Comparison of ENCODE assay signal across 1 cellular context in genomic region chr12:57490126-57490525, GRCh38.
TF ChIP-seq lines count a peak whose summit lies in the region.

No MANE protein-coding gene starts in this region.

TF ChIP-seq in HepG2, 621 proteins besides CTCF, POLR2A, EP300 and RAD21:
- TF ChIP-seq SOX6 (IDR thresholded peaks at IDR 0.05) = no peak
- no peak for TF ChIP-seq SOX6 (CRISPR knock-in tag; IDR thresholded peaks at IDR 0.05)
- TF ChIP-seq, protein P1, sequence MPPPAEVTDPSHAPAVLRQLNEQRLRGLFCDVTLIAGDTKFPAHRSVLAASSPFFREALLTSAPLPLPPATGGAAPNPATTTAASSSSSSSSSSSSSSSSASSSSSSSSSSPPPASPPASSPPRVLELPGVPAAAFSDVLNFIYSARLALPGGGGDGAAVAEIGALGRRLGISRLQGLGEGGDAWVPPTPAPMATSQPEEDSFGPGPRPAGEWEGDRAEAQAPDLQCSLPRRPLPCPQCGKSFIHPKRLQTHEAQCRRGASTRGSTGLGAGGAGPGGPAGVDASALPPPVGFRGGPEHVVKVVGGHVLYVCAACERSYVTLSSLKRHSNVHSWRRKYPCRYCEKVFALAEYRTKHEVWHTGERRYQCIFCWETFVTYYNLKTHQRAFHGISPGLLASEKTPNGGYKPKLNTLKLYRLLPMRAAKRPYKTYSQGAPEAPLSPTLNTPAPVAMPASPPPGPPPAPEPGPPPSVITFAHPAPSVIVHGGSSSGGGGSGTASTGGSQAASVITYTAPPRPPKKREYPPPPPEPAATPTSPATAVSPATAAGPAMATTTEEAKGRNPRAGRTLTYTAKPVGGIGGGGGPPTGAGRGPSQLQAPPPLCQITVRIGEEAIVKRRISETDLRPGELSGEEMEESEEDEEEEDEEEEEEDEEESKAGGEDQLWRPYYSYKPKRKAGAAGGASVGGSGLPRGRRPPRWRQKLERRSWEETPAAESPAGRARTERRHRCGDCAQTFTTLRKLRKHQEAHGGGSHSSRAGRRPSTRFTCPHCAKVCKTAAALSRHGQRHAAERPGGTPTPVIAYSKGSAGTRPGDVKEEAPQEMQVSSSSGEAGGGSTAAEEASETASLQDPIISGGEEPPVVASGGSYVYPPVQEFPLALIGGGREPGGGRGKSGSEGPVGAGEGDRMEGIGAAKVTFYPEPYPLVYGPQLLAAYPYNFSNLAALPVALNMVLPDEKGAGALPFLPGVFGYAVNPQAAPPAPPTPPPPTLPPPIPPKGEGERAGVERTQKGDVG (CRISPR knock-in tag; IDR thresholded peaks at IDR 0.05; ENCODE audit: borderline replicate concordance) = no peak
- TF ChIP-seq DNMT3B (CRISPR knock-in tag; conservative IDR thresholded peaks at IDR 0.05) = no peak
- TF ChIP-seq ZFAT (CRISPR knock-in tag; conservative IDR thresholded peaks at IDR 0.05) = no peak
- TF ChIP-seq PATZ1 (CRISPR knock-in tag; IDR thresholded peaks at IDR 0.05) = no peak
- no peak for TF ChIP-seq ELF4 (CRISPR knock-in tag; IDR thresholded peaks at IDR 0.05; ENCODE audit: borderline replicate concordance)
